Comparison of ENCODE assay signal across 17 cellular contexts in genomic region chr12:48811454-48812090, GRCh38. TPM values are rescaled to one million over a fixed set of nuclear protein-coding genes. Genes with fewer than 3 reads are reported as not detected.
A peak's percentile ranks its signal among the peaks of the same experiment; 100 is the strongest.
DNase-seq lines count a peak whose midpoint lies in the region; ATAC-seq and TF ChIP-seq lines count a peak whose summit lies in the region.
"Had no signal": no experiment of that assay in that cellular context is flagged by ENCODE, and none has a peak within 500 bp of the region (broad histone marks: within the 10 kb centered on the region; RNA-seq: fewer than 3 reads in every experiment).

No MANE protein-coding gene starts in this region.

- peaks cover 3% of the 10 kb centered on the region for H3K27me3 Mint-ChIP-seq in activated naive CD4-positive, alpha-beta T cell treated with anti-CD3 and anti-CD28 coated beads, Interleukin-2, amount 50 U/mL, for 24 hours

- H3K4me1 ChIP-seq in colonic mucosa (peaks cover 8% of the 10 kb centered on the region), urinary bladder (ENCODE audit: insufficient read depth) (no peaks in the 10 kb centered on the region)

- DNase-seq in activated naive CD4-positive, alpha-beta T cell treated with anti-CD3 and anti-CD28 coated beads, Interleukin-2, amount 50 U/mL, for 16 hours, result no peak
- DNase-seq in colonic mucosa (no peak), myocyte (ENCODE audit: low read depth) (peak; percentile 72)
- DNase-seq: 8988T; activated B cell treated with CpG ODN at 0.5 μM for 24 hours; activated gamma-delta T cell; NCI-H446 treated with DMSO at 0.1 percent for 48 hours; stimulated activated CD4-positive, alpha-beta T cell treated with anti-CD3 and anti-CD28 coated beads, Interleukin-1b, Interleukin-23, amount 100 ng/mL, for 48 hours had no signal

- H3K4me3 ChIP-seq in colonic mucosa, result no peak overlapping the region
- no peak overlapping the region for H3K4me3 ChIP-seq in urinary bladder (ENCODE audit: low read depth, low read length)
- H3K4me3 ChIP-seq: SK-N-MC, thoracic aorta had no signal

- TF ChIP-seq CTCF in colonic mucosa (IDR thresholded peaks at IDR 0.05), result no peak

- no peaks in the 10 kb centered on the region for H3K9me3 ChIP-seq in colonic mucosa
- H3K9me3 ChIP-seq: thoracic aorta had no signal

- H3K9ac ChIP-seq in colonic mucosa (ENCODE audit: low read depth in 2 of 2, low read length in 2 of 2), result peak overlapping the region in 1 of 2 donors; percentile 9

- H3K36me3 ChIP-seq in colonic mucosa, result no peaks in the 10 kb centered on the region
- H3K36me3 ChIP-seq in urinary bladder (ENCODE audit: insufficient read depth), result no peaks in the 10 kb centered on the region
- H3K36me3 ChIP-seq: thoracic aorta had no signal

- H3K27ac Mint-ChIP-seq in activated naive CD4-positive, alpha-beta T cell treated with anti-CD3 and anti-CD28 coated beads, Interleukin-2, amount 50 U/mL, for 24 hours, result no peak overlapping the region
- H3K27ac Mint-ChIP-seq: activated B cell treated with CpG ODN at 0.5 μM for 24 hours, CD14-positive monocyte had no signal

- H3K27ac ChIP-seq in colonic mucosa (peak overlapping the region; percentile 54), urinary bladder (ENCODE audit: low read depth) (peak overlapping the region; percentile 11)
- H3K27ac ChIP-seq: SK-N-MC had no signal

- H3K9me3 Mint-ChIP-seq in activated naive CD4-positive, alpha-beta T cell treated with anti-CD3 and anti-CD28 coated beads, Interleukin-2, amount 50 U/mL, for 24 hours, result no peaks in the 10 kb centered on the region
- H3K9me3 Mint-ChIP-seq: activated B cell treated with CpG ODN at 0.5 μM for 24 hours had no signal

- H3K4me3 Mint-ChIP-seq in activated naive CD4-positive, alpha-beta T cell treated with anti-CD3 and anti-CD28 coated beads, Interleukin-2, amount 50 U/mL, for 24 hours, result peak overlapping the region; percentile 56
- H3K4me3 Mint-ChIP-seq: activated B cell treated with CpG ODN at 0.5 μM for 24 hours, CD14-positive monocyte had no signal

- intact Hi-C loops in colonic mucosa (cut with DNase I), result no loop called here

- WGBS in urinary bladder, result 66% methylated on average over 5 of the region's 5 CpGs

- no peaks in the 10 kb centered on the region for H3K27me3 ChIP-seq in colonic mucosa

- ATAC-seq in HG02870 (IDR thresholded peaks at IDR 0.05; ENCODE audit: unreplicated experiment), result no peak
- no peak for ATAC-seq in HG02852 (IDR thresholded peaks at IDR 0.05; ENCODE audit: unreplicated experiment)
- no peak for ATAC-seq in HG02623 (IDR thresholded peaks at IDR 0.05; ENCODE audit: unreplicated experiment)
- ATAC-seq: esophagus mucosa had no signal

- H3K4me1 Mint-ChIP-seq in activated naive CD4-positive, alpha-beta T cell treated with anti-CD3 and anti-CD28 coated beads, Interleukin-2, amount 50 U/mL, for 24 hours, result peaks cover 10% of the 10 kb centered on the region

- no peaks in the 10 kb centered on the region for H3K36me3 Mint-ChIP-seq in activated naive CD4-positive, alpha-beta T cell treated with anti-CD3 and anti-CD28 coated beads, Interleukin-2, amount 50 U/mL, for 24 hours

RNA-seq across cellular contexts. Expression of gene CACNB3, which starts 6.7 kb away (rescaled TPM):
- total RNA-seq in colonic mucosa (10 to 100 TPM; 23.4 to 54.5 TPM), myocyte (8.5 and 9.0 TPM in 2 replicates), urinary bladder (15.1 TPM)
- 27.2 TPM for polyA plus RNA-seq in myocyte (2012)
- 22.2 TPM for polyA plus RNA-seq in urinary bladder

RNA-seq across cellular contexts. Expression of gene ADCY6, which starts 22.7 kb away (rescaled TPM):
- total RNA-seq in colonic mucosa (100 to 1,000 TPM in 1 of 2 donors, 10 to 100 TPM in 1; 84.7 to 121 TPM), myocyte (32.9 and 44.2 TPM in 2 replicates), urinary bladder (30.2 TPM)
- 45.8 TPM for polyA plus RNA-seq in myocyte (2012)
- 23.9 TPM for polyA plus RNA-seq in urinary bladder

RNA-seq across cellular contexts. Expression of gene DDX23, which starts 40.4 kb away (rescaled TPM):
- total RNA-seq in colonic mucosa (100 to 1,000 TPM in 1 of 2 donors, 10 to 100 TPM in 1; 87.2 to 150 TPM), myocyte (60.4 and 61.2 TPM in 2 replicates), urinary bladder (52.2 TPM)
- polyA plus RNA-seq in myocyte (2012), result 58.3 TPM
- polyA plus RNA-seq in urinary bladder, result 62.8 TPM

RNA-seq across cellular contexts. Expression of gene RND1, which starts 54.1 kb away (rescaled TPM):
- total RNA-seq in colonic mucosa (1 to 10 TPM; 2.5 to 3.4 TPM), myocyte (not detected in 2 replicates), urinary bladder (0.53 TPM)
- 0.19 TPM for polyA plus RNA-seq in myocyte (2012)
- polyA plus RNA-seq in urinary bladder, result 1.8 TPM
